8 cellular contexts compared by ENCODE assay signal in the genomic region with DNA sequence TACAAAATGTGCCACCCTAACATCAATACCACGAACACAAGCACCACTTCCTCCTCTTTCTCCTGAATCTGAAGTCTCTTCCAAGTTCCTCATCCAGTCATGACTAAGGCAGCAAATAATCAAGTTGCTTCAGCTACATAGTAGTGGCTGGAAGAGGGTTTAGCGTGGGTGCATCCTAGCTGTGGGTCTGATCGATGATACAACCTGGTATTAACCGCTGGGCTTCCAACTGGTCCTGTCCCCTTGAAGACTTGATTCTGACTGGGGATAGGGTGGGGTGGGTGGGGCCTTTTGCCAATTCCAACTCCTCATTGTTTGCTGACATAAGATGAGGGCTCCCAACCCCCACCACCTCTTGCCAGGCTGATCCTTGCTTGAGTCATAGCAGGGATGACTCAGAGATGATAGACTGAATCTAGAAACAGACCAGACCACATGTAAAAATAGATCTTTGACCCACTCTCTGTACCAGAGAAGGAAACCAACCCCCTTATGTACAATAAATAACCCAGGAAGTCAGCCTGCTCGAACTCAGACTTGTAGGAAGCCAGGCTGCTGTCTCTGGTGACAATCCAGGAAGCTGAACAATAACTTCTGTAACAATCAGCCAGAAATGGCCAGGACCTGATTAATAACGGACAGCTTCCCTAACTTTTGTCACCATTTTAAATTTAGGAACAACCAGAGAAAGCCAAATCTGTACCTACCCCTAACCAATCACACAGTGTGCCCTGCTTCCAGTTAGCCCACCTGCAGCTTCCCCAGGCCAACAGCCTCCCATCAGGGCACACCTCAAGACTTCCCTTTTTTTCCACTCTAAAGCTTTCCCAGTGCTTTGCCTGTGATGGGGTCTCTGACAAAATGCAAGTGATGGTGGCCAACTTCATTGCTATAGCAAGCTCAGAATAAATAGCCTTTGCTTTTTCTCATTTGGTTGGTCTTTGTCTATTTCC.
DNase-seq lines count a peak whose midpoint lies in the region; ATAC-seq and TF ChIP-seq lines count a peak whose summit lies in the region.

No MANE protein-coding gene starts in this region.

- H3K36me3 ChIP-seq in lower lobe of right lung, result no peaks in the 10 kb centered on the region

- no peak overlapping the region for H3K27ac Mint-ChIP-seq in endothelial cell (ENCODE audit: unreplicated experiment)

- peaks cover 22% of the 10 kb centered on the region for H3K4me1 ChIP-seq in lower lobe of right lung

- no peak for TF ChIP-seq CTCF in astrocyte of the cerebellum (IDR thresholded peaks at IDR 0.05; ENCODE audit: low read depth, low read length, missing control alignments)
- no peak for TF ChIP-seq CTCF in lower lobe of right lung (IDR thresholded peaks at IDR 0.05)
- no peak for TF ChIP-seq CTCF in endothelial cell (IDR thresholded peaks at IDR 0.05; ENCODE audit: unreplicated experiment)

- intact Hi-C loops in lower lobe of right lung (cut with DNase I), result no loop called here

- H3K27me3 ChIP-seq in lower lobe of right lung (ENCODE audit: low read depth), result no peaks in the 10 kb centered on the region

- H3K4me3 ChIP-seq in astrocyte of the cerebellum (ENCODE audit: low read depth, low read length), result no peak overlapping the region
- no peak overlapping the region for H3K4me3 ChIP-seq in lower lobe of right lung

- no peaks in the 10 kb centered on the region for H3K9me3 Mint-ChIP-seq in endothelial cell (ENCODE audit: unreplicated experiment)

- peak; percentile 98 for ATAC-seq in GM18868 (IDR thresholded peaks at IDR 0.05; ENCODE audit: unreplicated experiment)
- peak; percentile 99 for ATAC-seq in HG03060 (IDR thresholded peaks at IDR 0.05; ENCODE audit: low read depth, unreplicated experiment)
- peak; percentile 81 to 83 for ATAC-seq in lower lobe of right lung

- in situ Hi-C loops in astrocyte of the cerebellum (cut with HindIII; ENCODE audit: low sequenced_read_pairs), result no loop called here

- H3K4me1 Mint-ChIP-seq in endothelial cell (ENCODE audit: unreplicated experiment), result peaks cover 22% of the 10 kb centered on the region

- H3K9me3 ChIP-seq in lower lobe of right lung, result no peaks in the 10 kb centered on the region

- peaks cover 2% of the 10 kb centered on the region for H3K27me3 Mint-ChIP-seq in endothelial cell (ENCODE audit: unreplicated experiment)

- H3K27ac ChIP-seq in lower lobe of right lung, result no peak overlapping the region

- H3K36me3 Mint-ChIP-seq in endothelial cell (ENCODE audit: low read depth, unreplicated experiment), result no peaks in the 10 kb centered on the region

- DNase-seq in AG08395 (ENCODE audit: low spot score), result peak; percentile 95
- DNase-seq in RPMI7951 (ENCODE audit: low read depth), result peak; percentile 98
- DNase-seq in astrocyte of the cerebellum (ENCODE audit: low read depth), result peak; percentile 91
- DNase-seq in lower lobe of right lung, result peak; percentile 50
- peak; percentile 97 for DNase-seq in stromal cell of bone marrow (ENCODE audit: low read depth)
- DNase-seq in endothelial cell (ENCODE audit: low spot score), result no peak

- no peak overlapping the region for H3K4me3 Mint-ChIP-seq in endothelial cell (ENCODE audit: unreplicated experiment)
